1 cellular context compared by ENCODE assay signal in the genomic region with DNA sequence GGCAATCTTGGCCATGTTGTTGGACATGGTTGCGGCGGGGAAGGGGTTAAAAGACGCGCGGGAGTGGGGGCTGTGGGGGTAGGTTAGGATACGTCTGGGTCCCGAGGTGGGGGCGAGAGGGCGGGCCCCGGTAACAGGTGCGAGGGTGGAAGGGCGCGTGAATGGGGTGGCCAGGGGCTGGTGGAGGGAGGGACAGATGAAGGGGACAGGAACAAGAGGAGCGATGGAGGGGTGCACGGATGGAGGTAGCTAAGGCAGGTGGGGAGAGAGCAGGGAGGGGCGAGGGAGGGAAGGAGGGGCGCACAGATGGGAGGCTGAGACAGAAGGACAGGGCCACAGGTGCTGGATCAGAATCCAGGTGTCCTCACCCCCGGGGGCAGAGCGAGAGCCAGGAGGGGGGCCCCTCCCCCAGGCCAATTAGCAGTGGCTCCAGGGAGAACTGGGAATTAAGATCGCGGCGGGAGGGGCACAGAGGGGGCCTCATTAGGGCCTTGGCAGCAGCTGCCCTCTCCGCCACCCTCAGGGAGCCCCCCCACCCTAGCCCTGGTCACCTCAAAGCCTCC.
A peak's percentile ranks its signal among the peaks of the same experiment; 100 is the strongest.
TF ChIP-seq lines count a peak whose summit lies in the region.

No MANE protein-coding gene starts in this region.

TF ChIP-seq in K562, 482 proteins besides CTCF, POLR2A, EP300 and RAD21 (continues in another document):
- no peak for TF ChIP-seq ZNF384 (IDR thresholded peaks at IDR 0.05; ENCODE audit: low read depth, low read length)
- TF ChIP-seq, protein P1, sequence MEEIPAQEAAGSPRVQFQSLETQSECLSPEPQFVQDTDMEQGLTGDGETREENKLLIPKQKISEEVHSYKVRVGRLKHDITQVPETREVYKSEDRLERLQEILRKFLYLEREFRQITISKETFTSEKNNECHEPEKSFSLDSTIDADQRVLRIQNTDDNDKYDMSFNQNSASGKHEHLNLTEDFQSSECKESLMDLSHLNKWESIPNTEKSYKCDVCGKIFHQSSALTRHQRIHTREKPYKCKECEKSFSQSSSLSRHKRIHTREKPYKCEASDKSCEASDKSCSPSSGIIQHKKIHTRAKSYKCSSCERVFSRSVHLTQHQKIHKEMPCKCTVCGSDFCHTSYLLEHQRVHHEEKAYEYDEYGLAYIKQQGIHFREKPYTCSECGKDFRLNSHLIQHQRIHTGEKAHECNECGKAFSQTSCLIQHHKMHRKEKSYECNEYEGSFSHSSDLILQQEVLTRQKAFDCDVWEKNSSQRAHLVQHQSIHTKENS (CRISPR knock-in tag; IDR thresholded peaks at IDR 0.05): no peak
- 0 out of 2 replicates have a peak, but pooled peaks have one; percentile 2 for TF ChIP-seq CBFA2T3 (IDR thresholded peaks at IDR 0.05)
- TF ChIP-seq, protein P2, sequence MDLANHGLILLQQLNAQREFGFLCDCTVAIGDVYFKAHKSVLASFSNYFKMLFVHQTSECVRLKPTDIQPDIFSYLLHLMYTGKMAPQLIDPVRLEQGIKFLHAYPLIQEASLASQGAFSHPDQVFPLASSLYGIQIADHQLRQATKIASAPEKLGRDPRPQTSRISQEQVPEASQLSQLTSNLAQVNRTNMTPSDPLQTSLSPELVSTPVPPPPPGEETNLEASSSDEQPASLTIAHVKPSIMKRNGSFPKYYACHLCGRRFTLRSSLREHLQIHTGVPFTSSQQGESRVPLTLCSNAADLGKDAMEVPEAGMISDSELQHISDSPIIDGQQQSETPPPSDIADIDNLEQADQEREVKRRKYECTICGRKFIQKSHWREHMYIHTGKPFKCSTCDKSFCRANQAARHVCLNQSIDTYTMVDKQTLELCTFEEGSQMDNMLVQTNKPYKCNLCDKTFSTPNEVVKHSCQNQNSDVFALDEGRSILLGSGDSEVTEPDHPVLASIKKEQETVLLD (IDR thresholded peaks at IDR 0.05): peak; percentile 70
- TF ChIP-seq KDM1A (IDR thresholded peaks at IDR 0.05): peak in 1 of 2 experiments; percentile 28; a peak in 1 of 4 replicates
- no peak for TF ChIP-seq ELF1 (tag; IDR thresholded peaks at IDR 0.05)
- TF ChIP-seq, protein P3, sequence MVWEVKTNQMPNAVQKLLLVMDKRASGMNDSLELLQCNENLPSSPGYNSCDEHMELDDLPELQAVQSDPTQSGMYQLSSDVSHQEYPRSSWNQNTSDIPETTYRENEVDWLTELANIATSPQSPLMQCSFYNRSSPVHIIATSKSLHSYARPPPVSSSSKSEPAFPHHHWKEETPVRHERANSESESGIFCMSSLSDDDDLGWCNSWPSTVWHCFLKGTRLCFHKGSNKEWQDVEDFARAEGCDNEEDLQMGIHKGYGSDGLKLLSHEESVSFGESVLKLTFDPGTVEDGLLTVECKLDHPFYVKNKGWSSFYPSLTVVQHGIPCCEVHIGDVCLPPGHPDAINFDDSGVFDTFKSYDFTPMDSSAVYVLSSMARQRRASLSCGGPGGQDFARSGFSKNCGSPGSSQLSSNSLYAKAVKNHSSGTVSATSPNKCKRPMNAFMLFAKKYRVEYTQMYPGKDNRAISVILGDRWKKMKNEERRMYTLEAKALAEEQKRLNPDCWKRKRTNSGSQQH (CRISPR knock-in tag; IDR thresholded peaks at IDR 0.05): peak; percentile 67; the same call in 1 of the 2 replicates
- TF ChIP-seq SETDB1 (IDR thresholded peaks at IDR 0.05; ENCODE audit: low read length): no peak
- TF ChIP-seq BHLHE40 (IDR thresholded peaks at IDR 0.05; ENCODE audit: low read length): no peak
- TF ChIP-seq ZNF668 (CRISPR knock-in tag; IDR thresholded peaks at IDR 0.05): no peak
- peak in 1 of 2 experiments; percentile 44; a peak in 2 of 4 replicates for TF ChIP-seq HDAC1 (IDR thresholded peaks at IDR 0.05)
- no peak for TF ChIP-seq ZC3H8 (IDR thresholded peaks at IDR 0.05)
- TF ChIP-seq, protein P4, sequence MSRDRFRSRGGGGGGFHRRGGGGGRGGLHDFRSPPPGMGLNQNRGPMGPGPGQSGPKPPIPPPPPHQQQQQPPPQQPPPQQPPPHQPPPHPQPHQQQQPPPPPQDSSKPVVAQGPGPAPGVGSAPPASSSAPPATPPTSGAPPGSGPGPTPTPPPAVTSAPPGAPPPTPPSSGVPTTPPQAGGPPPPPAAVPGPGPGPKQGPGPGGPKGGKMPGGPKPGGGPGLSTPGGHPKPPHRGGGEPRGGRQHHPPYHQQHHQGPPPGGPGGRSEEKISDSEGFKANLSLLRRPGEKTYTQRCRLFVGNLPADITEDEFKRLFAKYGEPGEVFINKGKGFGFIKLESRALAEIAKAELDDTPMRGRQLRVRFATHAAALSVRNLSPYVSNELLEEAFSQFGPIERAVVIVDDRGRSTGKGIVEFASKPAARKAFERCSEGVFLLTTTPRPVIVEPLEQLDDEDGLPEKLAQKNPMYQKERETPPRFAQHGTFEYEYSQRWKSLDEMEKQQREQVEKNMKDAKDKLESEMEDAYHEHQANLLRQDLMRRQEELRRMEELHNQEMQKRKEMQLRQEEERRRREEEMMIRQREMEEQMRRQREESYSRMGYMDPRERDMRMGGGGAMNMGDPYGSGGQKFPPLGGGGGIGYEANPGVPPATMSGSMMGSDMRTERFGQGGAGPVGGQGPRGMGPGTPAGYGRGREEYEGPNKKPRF (IDR thresholded peaks at IDR 0.05; ENCODE audit: low read depth, low read length): no peak
- TF ChIP-seq SUPT5H (IDR thresholded peaks at IDR 0.05): no peak
- TF ChIP-seq, protein P5, sequence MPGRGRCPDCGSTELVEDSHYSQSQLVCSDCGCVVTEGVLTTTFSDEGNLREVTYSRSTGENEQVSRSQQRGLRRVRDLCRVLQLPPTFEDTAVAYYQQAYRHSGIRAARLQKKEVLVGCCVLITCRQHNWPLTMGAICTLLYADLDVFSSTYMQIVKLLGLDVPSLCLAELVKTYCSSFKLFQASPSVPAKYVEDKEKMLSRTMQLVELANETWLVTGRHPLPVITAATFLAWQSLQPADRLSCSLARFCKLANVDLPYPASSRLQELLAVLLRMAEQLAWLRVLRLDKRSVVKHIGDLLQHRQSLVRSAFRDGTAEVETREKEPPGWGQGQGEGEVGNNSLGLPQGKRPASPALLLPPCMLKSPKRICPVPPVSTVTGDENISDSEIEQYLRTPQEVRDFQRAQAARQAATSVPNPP (IDR thresholded peaks at IDR 0.05; ENCODE audit: borderline replicate concordance, insufficient read depth, insufficient read length): no peak
- TF ChIP-seq SLC30A9 (CRISPR knock-in tag; IDR thresholded peaks at IDR 0.05): no peak
- TF ChIP-seq, protein P6, sequence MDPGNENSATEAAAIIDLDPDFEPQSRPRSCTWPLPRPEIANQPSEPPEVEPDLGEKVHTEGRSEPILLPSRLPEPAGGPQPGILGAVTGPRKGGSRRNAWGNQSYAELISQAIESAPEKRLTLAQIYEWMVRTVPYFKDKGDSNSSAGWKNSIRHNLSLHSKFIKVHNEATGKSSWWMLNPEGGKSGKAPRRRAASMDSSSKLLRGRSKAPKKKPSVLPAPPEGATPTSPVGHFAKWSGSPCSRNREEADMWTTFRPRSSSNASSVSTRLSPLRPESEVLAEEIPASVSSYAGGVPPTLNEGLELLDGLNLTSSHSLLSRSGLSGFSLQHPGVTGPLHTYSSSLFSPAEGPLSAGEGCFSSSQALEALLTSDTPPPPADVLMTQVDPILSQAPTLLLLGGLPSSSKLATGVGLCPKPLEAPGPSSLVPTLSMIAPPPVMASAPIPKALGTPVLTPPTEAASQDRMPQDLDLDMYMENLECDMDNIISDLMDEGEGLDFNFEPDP (CRISPR knock-in tag; IDR thresholded peaks at IDR 0.05): no peak
- TF ChIP-seq, protein P7, sequence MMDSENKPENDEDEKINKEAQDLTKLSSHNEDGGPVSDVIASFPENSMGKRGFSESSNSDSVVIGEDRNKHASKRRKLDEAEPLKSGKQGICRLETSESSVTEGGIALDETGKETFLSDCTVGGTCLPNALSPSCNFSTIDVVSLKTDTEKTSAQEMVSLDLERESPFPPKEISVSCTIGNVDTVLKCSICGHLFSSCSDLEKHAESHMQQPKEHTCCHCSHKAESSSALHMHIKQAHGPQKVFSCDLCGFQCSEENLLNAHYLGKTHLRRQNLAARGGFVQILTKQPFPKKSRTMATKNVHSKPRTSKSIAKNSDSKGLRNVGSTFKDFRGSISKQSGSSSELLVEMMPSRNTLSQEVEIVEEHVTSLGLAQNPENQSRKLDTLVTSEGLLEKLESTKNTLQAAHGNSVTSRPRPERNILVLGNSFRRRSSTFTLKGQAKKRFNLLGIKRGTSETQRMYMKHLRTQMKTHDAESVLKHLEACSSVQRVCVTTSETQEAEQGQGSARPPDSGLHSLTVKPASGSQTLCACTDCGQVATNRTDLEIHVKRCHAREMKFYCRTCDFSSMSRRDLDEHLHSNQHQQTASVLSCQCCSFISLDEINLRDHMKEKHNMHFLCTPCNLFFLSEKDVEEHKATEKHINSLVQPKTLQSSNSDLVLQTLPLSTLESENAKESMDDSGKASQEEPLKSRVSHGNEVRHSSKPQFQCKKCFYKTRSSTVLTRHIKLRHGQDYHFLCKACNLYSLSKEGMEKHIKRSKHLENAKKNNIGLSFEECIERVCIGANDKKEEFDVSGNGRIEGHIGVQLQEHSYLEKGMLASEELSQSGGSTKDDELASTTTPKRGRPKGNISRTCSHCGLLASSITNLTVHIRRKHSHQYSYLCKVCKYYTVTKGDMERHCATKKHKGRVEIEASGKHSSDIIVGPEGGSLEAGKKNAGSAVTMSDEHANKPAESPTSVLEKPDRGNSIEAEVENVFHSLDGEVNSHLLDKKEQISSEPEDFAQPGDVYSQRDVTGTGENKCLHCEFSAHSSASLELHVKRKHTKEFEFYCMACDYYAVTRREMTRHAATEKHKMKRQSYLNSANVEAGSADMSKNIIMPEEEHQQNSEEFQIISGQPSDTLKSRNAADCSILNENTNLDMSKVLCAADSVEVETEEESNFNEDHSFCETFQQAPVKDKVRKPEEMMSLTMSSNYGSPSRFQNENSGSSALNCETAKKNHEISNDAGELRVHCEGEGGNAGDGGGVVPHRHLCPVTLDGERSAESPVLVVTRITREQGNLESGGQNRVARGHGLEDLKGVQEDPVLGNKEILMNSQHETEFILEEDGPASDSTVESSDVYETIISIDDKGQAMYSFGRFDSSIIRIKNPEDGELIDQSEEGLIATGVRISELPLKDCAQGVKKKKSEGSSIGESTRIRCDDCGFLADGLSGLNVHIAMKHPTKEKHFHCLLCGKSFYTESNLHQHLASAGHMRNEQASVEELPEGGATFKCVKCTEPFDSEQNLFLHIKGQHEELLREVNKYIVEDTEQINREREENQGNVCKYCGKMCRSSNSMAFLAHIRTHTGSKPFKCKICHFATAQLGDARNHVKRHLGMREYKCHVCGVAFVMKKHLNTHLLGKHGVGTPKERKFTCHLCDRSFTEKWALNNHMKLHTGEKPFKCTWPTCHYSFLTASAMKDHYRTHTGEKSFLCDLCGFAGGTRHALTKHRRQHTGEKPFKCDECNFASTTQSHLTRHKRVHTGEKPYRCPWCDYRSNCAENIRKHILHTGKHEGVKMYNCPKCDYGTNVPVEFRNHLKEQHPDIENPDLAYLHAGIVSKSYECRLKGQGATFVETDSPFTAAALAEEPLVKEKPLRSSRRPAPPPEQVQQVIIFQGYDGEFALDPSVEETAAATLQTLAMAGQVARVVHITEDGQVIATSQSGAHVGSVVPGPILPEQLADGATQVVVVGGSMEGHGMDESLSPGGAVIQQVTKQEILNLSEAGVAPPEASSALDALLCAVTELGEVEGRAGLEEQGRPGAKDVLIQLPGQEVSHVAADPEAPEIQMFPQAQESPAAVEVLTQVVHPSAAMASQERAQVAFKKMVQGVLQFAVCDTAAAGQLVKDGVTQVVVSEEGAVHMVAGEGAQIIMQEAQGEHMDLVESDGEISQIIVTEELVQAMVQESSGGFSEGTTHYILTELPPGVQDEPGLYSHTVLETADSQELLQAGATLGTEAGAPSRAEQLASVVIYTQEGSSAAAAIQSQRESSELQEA (IDR thresholded peaks at IDR 0.05; ENCODE audit: low read depth): no peak
- no peak for TF ChIP-seq TEAD1 (CRISPR knock-in tag; IDR thresholded peaks at IDR 0.05)
- TF ChIP-seq, protein P8, sequence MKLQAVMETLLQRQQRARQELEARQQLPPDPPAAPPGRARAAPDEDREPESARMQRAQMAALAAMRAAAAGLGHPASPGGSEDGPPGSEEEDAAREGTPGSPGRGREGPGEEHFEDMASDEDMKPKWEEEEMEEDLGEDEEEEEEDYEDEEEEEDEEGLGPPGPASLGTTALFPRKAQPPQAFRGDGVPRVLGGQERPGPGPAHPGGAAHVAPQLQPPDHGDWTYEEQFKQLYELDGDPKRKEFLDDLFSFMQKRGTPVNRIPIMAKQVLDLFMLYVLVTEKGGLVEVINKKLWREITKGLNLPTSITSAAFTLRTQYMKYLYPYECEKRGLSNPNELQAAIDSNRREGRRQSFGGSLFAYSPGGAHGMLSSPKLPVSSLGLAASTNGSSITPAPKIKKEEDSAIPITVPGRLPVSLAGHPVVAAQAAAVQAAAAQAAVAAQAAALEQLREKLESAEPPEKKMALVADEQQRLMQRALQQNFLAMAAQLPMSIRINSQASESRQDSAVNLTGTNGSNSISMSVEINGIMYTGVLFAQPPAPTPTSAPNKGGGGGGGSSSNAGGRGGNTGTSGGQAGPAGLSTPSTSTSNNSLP (IDR thresholded peaks at IDR 0.05; ENCODE audit: borderline replicate concordance, low read depth, low read length): no peak
- no peak for TF ChIP-seq SAP30 (IDR thresholded peaks at IDR 0.05; ENCODE audit: borderline replicate concordance, insufficient read depth, low read depth, low read length, poor library complexity, severe bottlenecking)
- TF ChIP-seq, protein P9, sequence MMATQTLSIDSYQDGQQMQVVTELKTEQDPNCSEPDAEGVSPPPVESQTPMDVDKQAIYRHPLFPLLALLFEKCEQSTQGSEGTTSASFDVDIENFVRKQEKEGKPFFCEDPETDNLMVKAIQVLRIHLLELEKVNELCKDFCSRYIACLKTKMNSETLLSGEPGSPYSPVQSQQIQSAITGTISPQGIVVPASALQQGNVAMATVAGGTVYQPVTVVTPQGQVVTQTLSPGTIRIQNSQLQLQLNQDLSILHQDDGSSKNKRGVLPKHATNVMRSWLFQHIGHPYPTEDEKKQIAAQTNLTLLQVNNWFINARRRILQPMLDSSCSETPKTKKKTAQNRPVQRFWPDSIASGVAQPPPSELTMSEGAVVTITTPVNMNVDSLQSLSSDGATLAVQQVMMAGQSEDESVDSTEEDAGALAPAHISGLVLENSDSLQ (IDR thresholded peaks at IDR 0.05): no peak
- TF ChIP-seq PHB (CRISPR knock-in tag; IDR thresholded peaks at IDR 0.05): no peak
- no peak for TF ChIP-seq TRIM24 (IDR thresholded peaks at IDR 0.05)
- TF ChIP-seq ZFP1 (CRISPR knock-in tag; IDR thresholded peaks at IDR 0.05): no peak
- 0 out of 2 replicates have a peak, but pooled peaks have one; percentile 18 for TF ChIP-seq ZEB2 (IDR thresholded peaks at IDR 0.05)
- no peak for TF ChIP-seq GATA2 (CRISPR knock-in tag; IDR thresholded peaks at IDR 0.05)
